In the genomic region with DNA sequence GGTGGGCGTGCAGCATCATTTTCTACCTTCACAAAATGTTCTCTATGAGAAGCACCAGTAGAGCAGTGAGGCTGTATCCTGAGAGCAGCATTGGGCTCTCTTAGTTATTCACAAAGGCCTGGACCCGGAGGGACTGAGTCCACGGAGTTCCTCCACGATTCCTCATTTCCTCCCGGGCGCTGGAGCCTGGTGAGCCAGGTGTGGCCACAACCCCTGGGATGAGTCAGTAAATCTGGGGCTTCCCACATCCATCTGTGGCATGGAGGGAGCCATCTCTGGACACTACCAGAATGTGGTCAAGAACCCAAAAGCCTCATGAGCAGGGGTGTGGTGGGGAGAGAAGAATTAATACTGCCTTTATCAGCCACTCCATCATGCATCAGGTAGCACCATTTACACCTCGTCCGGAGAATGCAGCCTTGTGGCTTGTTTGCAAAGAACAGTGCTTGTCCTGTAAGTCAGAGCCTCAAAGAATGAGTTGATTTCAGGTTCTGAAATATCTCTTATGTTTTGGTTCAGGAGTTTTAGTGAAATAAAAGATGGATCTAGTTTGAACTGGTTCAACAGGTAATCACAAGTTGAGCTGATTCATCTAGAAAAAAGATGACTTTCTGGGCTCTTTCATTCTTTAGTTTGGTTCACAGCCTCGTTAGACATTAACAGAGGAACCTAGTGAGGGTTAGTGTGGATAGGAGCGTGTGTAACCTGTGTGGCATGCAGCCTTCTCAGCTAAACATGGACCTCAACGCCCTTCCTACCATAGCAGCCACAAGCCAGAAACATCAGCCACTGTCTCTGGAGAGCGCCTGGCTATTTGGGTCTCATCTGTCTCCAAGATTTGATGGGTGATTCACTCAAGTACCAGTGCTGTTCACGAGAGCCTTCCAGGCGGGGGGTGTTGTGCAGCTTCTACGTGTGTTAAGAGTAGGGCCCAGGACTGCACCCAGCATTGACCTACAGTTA, we compare ENCODE assay signal across 15 cellular contexts.
DNase-seq lines count a peak whose midpoint lies in the region; ATAC-seq and TF ChIP-seq lines count a peak whose summit lies in the region.
"Had no signal": no experiment of that assay in that cellular context is flagged by ENCODE, and none has a peak within 500 bp of the region (broad histone marks: within the 10 kb centered on the region; RNA-seq: fewer than 3 reads in every experiment).

No MANE protein-coding gene starts in this region.

- H3K36me3 ChIP-seq in breast epithelium (no peaks in the 10 kb centered on the region), MG63 (no peaks in the 10 kb centered on the region), testis (ENCODE audit: low read depth, missing control alignments) (no peaks in the 10 kb centered on the region), WERI-Rb-1 (no peaks in the 10 kb centered on the region)
- H3K36me3 ChIP-seq: adrenal gland, pancreas had no signal

- POLR2A ChIA-PET in MCF 10A (lab: Yijun Ruan, JAX), result no interaction called here

- BruUV-seq in MCF 10A (replicated peaks; lab: Mats Ljungman, UMichigan), result no TSS peak

- H3K9me3 Mint-ChIP-seq in MCF 10A (ENCODE audit: unreplicated experiment), result no peaks in the 10 kb centered on the region

- H3K27ac Mint-ChIP-seq in MCF 10A (ENCODE audit: low read depth, unreplicated experiment), result no peak overlapping the region
- H3K27ac Mint-ChIP-seq: activated B cell treated with CpG ODN at 0.5 μM for 24 hours; activated T-cell treated with anti-CD3 and anti-CD28 coated beads, Interleukin-2, amount 50 U/mL, for 72 hours had no signal

- H3K27me3 ChIP-seq in breast epithelium (no peaks in the 10 kb centered on the region), MG63 (no peaks in the 10 kb centered on the region), testis (no peaks in the 10 kb centered on the region), WERI-Rb-1 (ENCODE audit: insufficient read depth, low read depth, severe bottlenecking) (no peaks in the 10 kb centered on the region)
- H3K27me3 ChIP-seq: adrenal gland, dorsolateral prefrontal cortex, pancreas had no signal

- H3K27me3 Mint-ChIP-seq in MCF 10A (ENCODE audit: insufficient read depth, unreplicated experiment), result no peaks in the 10 kb centered on the region

- CTCF ChIA-PET in MCF 10A (lab: Yijun Ruan, JAX), result no interaction called here

- intact Hi-C loops in MCF 10A (cut with micrococcal nuclease) (no loop called here), breast epithelium (cut with DNase I; ENCODE audit: low total_unique reads) (no loop called here), testis (cut with DNase I; ENCODE audit: low total_unique reads) (no loop called here)

- peaks cover 0 to 2% of the 10 kb centered on the region in 2 donors for H3K9me3 ChIP-seq in breast epithelium
- H3K9me3 ChIP-seq in MG63, result no peaks in the 10 kb centered on the region
- no peaks in the 10 kb centered on the region for H3K9me3 ChIP-seq in testis
- no peaks in the 10 kb centered on the region for H3K9me3 ChIP-seq in WERI-Rb-1 (ENCODE audit: severe bottlenecking)
- H3K9me3 ChIP-seq: adrenal gland, pancreas had no signal

- H3K27ac ChIP-seq in breast epithelium (no peak overlapping the region), testis (no peak overlapping the region), WERI-Rb-1 (no peak overlapping the region)
- H3K27ac ChIP-seq: adrenal gland, dorsolateral prefrontal cortex had no signal

- H3K4me3 Mint-ChIP-seq in MCF 10A (ENCODE audit: unreplicated experiment), result no peak overlapping the region
- H3K4me3 Mint-ChIP-seq: activated B cell treated with CpG ODN at 0.5 μM for 24 hours; activated T-cell treated with anti-CD3 and anti-CD28 coated beads, Interleukin-2, amount 50 U/mL, for 72 hours had no signal

- H3K4me3 ChIP-seq in breast epithelium, result no peak overlapping the region
- H3K4me3 ChIP-seq in MG63, result no peak overlapping the region
- no peak overlapping the region for H3K4me3 ChIP-seq in testis
- H3K4me3 ChIP-seq in WERI-Rb-1 (ENCODE audit: low read depth, low read length), result no peak overlapping the region
- H3K4me3 ChIP-seq: adrenal gland, dorsolateral prefrontal cortex, pancreas had no signal

- ATAC-seq in esophagus mucosa (peak; percentile 56), HG03457 (IDR thresholded peaks at IDR 0.05; ENCODE audit: unreplicated experiment) (no peak)
- ATAC-seq: activated T-cell treated with anti-CD3 and anti-CD28 coated beads, Interleukin-2, amount 50 U/mL, for 72 hours had no signal

- H3K4me1 ChIP-seq in breast epithelium (no peaks in the 10 kb centered on the region), testis (no peaks in the 10 kb centered on the region)
- H3K4me1 ChIP-seq: adrenal gland, pancreas had no signal

- peaks cover 6% of the 10 kb centered on the region for H3K4me1 Mint-ChIP-seq in MCF 10A (ENCODE audit: insufficient read depth, unreplicated experiment)
- H3K4me1 Mint-ChIP-seq: activated B cell treated with CpG ODN at 0.5 μM for 24 hours had no signal

- peak; percentile 22 for DNase-seq in MCF 10A (ENCODE audit: unreplicated experiment)
- no peak for DNase-seq in breast epithelium (ENCODE audit: low spot score in 2 of 2)
- peak; percentile 28 for DNase-seq in MG63
- DNase-seq in testis, result peak; percentile 11
- no peak for DNase-seq in foreskin melanocyte
- DNase-seq in WERI-Rb-1, result no peak
- DNase-seq: activated B cell treated with CpG ODN at 0.5 μM for 24 hours; activated T-cell treated with anti-CD3 and anti-CD28 coated beads, Interleukin-2, amount 50 U/mL, for 72 hours; COR-L47; pancreas; stimulated activated CD4-positive, alpha-beta T cell treated with anti-CD3 and anti-CD28 coated beads, Interleukin-12 subunit alpha, Interleukin-12 subunit beta, amount 100 ng/mL, for 4 hours had no signal

- no peak for TF ChIP-seq POLR2A in breast epithelium (IDR thresholded peaks at IDR 0.05)
- no peak for TF ChIP-seq POLR2A in testis (IDR thresholded peaks at IDR 0.05)

- 92 to 93% methylated on average over 15 of the region's 15 CpGs for WGBS in testis, 2 donors

- TF ChIP-seq CTCF in MCF 10A (IDR thresholded peaks at IDR 0.05; ENCODE audit: unreplicated experiment) (no peak), breast epithelium (IDR thresholded peaks at IDR 0.05) (no peak), testis (IDR thresholded peaks at IDR 0.05) (no peak), WERI-Rb-1 (IDR thresholded peaks at IDR 0.05; ENCODE audit: low read depth, low read length) (no peak)

- H3K36me3 Mint-ChIP-seq in MCF 10A (ENCODE audit: insufficient read depth, unreplicated experiment), result no peaks in the 10 kb centered on the region

Comparison
In these comparisons a context has a peak if more than half of its experiments do, and no peak if none do; other contexts are left out.
1. DNase-seq: peak in MCF 10A (single experiment), MG63 (single experiment) and testis (single experiment); none in breast epithelium (0 of 2), foreskin melanocyte (single experiment) and WERI-Rb-1 (single experiment).